ENCODE assay signal across 1 cellular context in the genomic region with DNA sequence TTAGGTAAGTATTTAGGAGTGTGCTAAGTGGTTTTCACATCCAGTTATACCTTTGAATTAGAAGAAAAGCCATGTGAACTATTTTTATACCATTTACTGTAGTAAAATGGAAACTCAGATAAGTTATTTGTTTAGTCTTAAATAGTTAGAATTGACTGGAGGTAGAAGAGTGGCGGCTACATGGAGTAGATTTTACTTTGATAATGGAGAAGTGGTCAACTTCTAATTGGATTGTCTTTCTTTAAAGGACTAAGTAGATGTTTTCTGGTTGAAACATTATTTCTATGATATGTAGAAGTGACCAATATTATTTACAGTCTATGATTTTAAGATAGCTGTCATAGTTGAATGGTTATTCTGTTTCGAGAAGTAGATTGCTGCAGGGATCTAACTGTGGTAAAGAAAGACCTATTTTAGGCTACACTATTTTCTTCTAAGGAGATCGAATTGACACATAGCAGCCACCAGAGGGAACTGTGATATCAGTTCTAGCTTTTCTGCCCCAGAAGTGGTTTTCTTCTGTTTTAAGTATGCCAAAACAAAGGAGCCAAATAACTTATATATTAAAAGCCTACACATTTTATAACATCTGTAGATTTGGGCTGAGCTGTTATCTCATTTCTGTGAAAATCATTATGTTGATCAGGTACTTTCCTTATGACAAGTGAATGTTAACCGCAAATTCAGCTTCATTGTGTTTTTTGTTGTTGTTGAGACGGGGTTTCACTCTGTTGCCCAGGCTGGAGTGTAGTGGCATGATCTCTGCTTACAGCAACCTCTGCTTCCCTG.
TF ChIP-seq lines count a peak whose summit lies in the region.

No MANE protein-coding gene starts in this region.

TF ChIP-seq in GM12878, 131 proteins besides CTCF, POLR2A, EP300 and RAD21 (continued from another document and continues in another):
- TF ChIP-seq FOXK2 (IDR thresholded peaks at IDR 0.05) (no peak), ZBTB40 (IDR thresholded peaks at IDR 0.05; ENCODE audit: borderline replicate concordance) (no peak), CHD4 (IDR thresholded peaks at IDR 0.05) (no peak), NFYA (IDR thresholded peaks at IDR 0.05; ENCODE audit: borderline replicate concordance, low read depth, low read length) (no peak), MYC (IDR thresholded peaks at IDR 0.05; ENCODE audit: insufficient read depth, insufficient read length, insufficient replicate concordance, low read length, severe bottlenecking) (no peak), BHLHE40 (IDR thresholded peaks at IDR 0.05; ENCODE audit: borderline replicate concordance in 1 of 2, low read depth in 2 of 2, low read length in 1 of 2) (no peak), ETV6 (conservative IDR thresholded peaks at IDR 0.05 in 1 of 2, IDR thresholded peaks at IDR 0.05 in 1 of 2; ENCODE audit: borderline replicate concordance in 1 of 2, low read depth in 1 of 2) (no peak), ZNF687 (IDR thresholded peaks at IDR 0.05) (no peak), USF1 (IDR thresholded peaks at IDR 0.05; ENCODE audit: borderline replicate concordance, extremely low read length, insufficient read depth, low read depth, low read length) (no peak), MXI1 (IDR thresholded peaks at IDR 0.05; ENCODE audit: low read depth, low read length) (no peak), ZBTB4 (CRISPR knock-in tag; IDR thresholded peaks at IDR 0.05) (no peak), RFX5 (IDR thresholded peaks at IDR 0.05; ENCODE audit: low read depth, low read length) (no peak), YY1 (IDR thresholded peaks at IDR 0.05; ENCODE audit: low read depth, low read length) (no peak), NFXL1 (IDR thresholded peaks at IDR 0.05; ENCODE audit: borderline replicate concordance) (no peak), MEF2B (IDR thresholded peaks at IDR 0.05; ENCODE audit: partially characterized antibody, poor library complexity, severe bottlenecking) (peak; percentile 97), TBL1XR1 (IDR thresholded peaks at IDR 0.05; ENCODE audit: low read depth, low read length) (no peak), SREBF2 (IDR thresholded peaks at IDR 0.05; ENCODE audit: low read length) (no peak), WRNIP1 (IDR thresholded peaks at IDR 0.05; ENCODE audit: borderline replicate concordance, low read depth, low read length) (no peak), CHD1 (IDR thresholded peaks at IDR 0.05; ENCODE audit: low read depth, low read length) (no peak), SREBF1 (IDR thresholded peaks at IDR 0.05; ENCODE audit: low read length) (no peak), CBFB (IDR thresholded peaks at IDR 0.05; ENCODE audit: low read depth) (no peak)
- TF ChIP-seq, protein P1, sequence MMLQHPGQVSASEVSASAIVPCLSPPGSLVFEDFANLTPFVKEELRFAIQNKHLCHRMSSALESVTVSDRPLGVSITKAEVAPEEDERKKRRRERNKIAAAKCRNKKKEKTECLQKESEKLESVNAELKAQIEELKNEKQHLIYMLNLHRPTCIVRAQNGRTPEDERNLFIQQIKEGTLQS (IDR thresholded peaks at IDR 0.05; ENCODE audit: borderline replicate concordance, extremely low read depth, low read depth, low read length), result no peak
- TF ChIP-seq, protein P2, sequence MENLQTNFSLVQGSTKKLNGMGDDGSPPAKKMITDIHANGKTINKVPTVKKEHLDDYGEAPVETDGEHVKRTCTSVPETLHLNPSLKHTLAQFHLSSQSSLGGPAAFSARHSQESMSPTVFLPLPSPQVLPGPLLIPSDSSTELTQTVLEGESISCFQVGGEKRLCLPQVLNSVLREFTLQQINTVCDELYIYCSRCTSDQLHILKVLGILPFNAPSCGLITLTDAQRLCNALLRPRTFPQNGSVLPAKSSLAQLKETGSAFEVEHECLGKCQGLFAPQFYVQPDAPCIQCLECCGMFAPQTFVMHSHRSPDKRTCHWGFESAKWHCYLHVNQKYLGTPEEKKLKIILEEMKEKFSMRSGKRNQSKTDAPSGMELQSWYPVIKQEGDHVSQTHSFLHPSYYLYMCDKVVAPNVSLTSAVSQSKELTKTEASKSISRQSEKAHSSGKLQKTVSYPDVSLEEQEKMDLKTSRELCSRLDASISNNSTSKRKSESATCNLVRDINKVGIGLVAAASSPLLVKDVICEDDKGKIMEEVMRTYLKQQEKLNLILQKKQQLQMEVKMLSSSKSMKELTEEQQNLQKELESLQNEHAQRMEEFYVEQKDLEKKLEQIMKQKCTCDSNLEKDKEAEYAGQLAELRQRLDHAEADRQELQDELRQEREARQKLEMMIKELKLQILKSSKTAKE (IDR thresholded peaks at IDR 0.05; ENCODE audit: low read depth, poor library complexity, severe bottlenecking), result no peak
- TF ChIP-seq, protein P3, sequence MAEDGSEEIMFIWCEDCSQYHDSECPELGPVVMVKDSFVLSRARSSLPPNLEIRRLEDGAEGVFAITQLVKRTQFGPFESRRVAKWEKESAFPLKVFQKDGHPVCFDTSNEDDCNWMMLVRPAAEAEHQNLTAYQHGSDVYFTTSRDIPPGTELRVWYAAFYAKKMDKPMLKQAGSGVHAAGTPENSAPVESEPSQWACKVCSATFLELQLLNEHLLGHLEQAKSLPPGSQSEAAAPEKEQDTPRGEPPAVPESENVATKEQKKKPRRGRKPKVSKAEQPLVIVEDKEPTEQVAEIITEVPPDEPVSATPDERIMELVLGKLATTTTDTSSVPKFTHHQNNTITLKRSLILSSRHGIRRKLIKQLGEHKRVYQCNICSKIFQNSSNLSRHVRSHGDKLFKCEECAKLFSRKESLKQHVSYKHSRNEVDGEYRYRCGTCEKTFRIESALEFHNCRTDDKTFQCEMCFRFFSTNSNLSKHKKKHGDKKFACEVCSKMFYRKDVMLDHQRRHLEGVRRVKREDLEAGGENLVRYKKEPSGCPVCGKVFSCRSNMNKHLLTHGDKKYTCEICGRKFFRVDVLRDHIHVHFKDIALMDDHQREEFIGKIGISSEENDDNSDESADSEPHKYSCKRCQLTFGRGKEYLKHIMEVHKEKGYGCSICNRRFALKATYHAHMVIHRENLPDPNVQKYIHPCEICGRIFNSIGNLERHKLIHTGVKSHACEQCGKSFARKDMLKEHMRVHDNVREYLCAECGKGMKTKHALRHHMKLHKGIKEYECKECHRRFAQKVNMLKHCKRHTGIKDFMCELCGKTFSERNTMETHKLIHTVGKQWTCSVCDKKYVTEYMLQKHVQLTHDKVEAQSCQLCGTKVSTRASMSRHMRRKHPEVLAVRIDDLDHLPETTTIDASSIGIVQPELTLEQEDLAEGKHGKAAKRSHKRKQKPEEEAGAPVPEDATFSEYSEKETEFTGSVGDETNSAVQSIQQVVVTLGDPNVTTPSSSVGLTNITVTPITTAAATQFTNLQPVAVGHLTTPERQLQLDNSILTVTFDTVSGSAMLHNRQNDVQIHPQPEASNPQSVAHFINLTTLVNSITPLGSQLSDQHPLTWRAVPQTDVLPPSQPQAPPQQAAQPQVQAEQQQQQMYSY (CRISPR knock-in tag; IDR thresholded peaks at IDR 0.05), result no peak
- TF ChIP-seq, protein P4, sequence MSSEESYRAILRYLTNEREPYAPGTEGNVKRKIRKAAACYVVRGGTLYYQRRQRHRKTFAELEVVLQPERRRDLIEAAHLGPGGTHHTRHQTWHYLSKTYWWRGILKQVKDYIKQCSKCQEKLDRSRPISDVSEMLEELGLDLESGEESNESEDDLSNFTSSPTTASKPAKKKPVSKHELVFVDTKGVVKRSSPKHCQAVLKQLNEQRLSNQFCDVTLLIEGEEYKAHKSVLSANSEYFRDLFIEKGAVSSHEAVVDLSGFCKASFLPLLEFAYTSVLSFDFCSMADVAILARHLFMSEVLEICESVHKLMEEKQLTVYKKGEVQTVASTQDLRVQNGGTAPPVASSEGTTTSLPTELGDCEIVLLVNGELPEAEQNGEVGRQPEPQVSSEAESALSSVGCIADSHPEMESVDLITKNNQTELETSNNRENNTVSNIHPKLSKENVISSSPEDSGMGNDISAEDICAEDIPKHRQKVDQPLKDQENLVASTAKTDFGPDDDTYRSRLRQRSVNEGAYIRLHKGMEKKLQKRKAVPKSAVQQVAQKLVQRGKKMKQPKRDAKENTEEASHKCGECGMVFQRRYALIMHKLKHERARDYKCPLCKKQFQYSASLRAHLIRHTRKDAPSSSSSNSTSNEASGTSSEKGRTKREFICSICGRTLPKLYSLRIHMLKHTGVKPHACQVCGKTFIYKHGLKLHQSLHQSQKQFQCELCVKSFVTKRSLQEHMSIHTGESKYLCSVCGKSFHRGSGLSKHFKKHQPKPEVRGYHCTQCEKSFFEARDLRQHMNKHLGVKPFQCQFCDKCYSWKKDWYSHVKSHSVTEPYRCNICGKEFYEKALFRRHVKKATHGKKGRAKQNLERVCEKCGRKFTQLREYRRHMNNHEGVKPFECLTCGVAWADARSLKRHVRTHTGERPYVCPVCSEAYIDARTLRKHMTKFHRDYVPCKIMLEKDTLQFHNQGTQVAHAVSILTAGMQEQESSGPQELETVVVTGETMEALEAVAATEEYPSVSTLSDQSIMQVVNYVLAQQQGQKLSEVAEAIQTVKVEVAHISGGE (CRISPR knock-in tag; IDR thresholded peaks at IDR 0.05), result no peak
